1 cellular context compared by ENCODE assay signal in the genomic region with DNA sequence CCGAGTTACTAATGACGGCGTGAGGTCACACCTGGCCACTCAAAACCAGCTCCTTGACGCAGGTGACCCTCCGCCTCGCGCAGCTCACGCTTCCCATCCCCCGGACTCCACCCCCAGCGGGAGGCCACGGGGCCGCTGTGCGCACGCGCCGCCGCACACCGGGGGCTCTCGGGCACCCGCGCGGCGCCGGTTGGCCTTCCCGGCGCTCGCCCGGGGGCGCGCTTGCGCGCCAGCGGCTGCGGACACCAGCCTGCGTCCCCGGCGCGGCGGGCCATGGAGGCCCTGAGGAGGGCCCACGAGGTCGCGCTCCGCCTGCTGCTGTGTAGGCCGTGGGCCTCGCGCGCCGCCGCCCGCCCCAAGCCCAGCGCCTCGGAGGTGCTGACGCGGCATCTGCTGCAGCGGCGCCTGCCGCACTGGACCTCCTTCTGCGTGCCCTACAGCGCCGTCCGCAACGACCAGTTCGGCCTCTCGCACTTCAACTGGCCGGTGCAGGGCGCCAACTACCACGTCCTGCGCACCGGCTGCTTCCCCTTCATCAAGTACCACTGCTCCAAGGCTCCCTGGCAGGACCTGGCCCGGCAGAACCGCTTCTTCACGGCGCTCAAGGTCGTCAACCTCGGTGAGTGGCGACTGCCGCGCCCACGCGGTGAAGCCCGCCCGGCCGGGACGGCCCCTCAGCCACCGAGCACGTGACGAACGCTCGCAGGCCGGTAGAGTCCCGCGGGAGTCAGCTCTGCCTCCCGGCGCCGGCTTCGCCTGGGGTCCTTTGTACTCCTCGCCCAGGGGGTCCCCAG.
TF ChIP-seq lines count a peak whose summit lies in the region.

TSS of gene C15orf61 (plus strand) at position 156 of the 794 bp plus-strand sequence. CDS start at position 274, 118 bp downstream.

TF ChIP-seq in WTC11, 78 proteins besides CTCF, POLR2A, EP300 and RAD21 (continued from another document):
- TF ChIP-seq, protein P1, sequence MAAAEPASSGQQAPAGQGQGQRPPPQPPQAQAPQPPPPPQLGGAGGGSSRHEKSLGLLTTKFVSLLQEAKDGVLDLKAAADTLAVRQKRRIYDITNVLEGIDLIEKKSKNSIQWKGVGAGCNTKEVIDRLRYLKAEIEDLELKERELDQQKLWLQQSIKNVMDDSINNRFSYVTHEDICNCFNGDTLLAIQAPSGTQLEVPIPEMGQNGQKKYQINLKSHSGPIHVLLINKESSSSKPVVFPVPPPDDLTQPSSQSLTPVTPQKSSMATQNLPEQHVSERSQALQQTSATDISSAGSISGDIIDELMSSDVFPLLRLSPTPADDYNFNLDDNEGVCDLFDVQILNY (CRISPR knock-in tag; IDR thresholded peaks at IDR 0.05), result 0 out of 2 replicates have a peak, but pooled peaks have one; percentile 43
- TF ChIP-seq JAZF1 (CRISPR knock-in tag; IDR thresholded peaks at IDR 0.05) (no peak), ESRRA (CRISPR knock-in tag; IDR thresholded peaks at IDR 0.05; ENCODE audit: borderline replicate concordance) (peak; percentile 95), NR2C2 (CRISPR knock-in tag; IDR thresholded peaks at IDR 0.05) (no peak), TEAD4 (CRISPR knock-in tag; IDR thresholded peaks at IDR 0.05) (peak; percentile 74; the same call in 1 of the 2 replicates), SP1 (CRISPR knock-in tag; conservative IDR thresholded peaks at IDR 0.05) (peak; percentile 20), FOXP1 (CRISPR knock-in tag; IDR thresholded peaks at IDR 0.05; ENCODE audit: borderline replicate concordance) (peak; percentile 90)
- TF ChIP-seq, protein P2, sequence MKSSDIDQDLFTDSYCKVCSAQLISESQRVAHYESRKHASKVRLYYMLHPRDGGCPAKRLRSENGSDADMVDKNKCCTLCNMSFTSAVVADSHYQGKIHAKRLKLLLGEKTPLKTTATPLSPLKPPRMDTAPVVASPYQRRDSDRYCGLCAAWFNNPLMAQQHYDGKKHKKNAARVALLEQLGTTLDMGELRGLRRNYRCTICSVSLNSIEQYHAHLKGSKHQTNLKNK (CRISPR knock-in tag; IDR thresholded peaks at IDR 0.05), result no peak
- TF ChIP-seq, protein P3, sequence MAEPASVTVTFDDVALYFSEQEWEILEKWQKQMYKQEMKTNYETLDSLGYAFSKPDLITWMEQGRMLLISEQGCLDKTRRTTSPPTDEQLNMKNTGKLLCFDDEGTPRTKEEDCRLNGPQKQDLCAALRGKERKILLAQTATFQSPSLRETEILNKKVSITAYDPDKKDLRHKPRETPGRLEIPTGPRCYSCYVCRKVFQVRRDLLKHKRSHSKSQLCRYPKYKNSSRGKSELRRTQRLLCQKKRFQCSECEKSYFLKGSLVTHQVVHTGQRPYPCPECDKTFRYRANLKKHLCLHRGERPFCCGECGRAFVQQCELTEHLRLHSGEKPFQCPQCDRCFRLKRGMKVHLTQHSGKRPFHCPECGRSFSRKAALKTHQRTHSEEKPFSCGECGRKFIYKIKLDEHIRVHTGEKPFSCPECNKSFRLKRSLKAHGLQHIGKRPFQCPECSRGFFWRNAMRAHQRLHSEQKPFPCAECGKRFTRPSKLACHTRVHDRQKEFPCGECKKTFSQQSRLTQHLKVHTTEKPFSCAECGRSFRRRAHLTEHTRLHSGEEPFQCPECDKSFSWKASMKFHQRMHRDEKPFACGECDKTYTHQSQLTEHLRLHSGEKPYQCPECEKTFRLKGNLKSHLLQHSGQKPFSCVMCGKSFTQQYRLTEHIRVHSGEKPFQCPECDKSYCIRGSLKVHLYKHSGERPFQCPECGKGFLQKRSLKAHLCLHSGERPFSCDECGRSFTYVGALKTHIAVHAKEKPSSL (CRISPR knock-in tag; conservative IDR thresholded peaks at IDR 0.05), result no peak
- TF ChIP-seq, protein P4, sequence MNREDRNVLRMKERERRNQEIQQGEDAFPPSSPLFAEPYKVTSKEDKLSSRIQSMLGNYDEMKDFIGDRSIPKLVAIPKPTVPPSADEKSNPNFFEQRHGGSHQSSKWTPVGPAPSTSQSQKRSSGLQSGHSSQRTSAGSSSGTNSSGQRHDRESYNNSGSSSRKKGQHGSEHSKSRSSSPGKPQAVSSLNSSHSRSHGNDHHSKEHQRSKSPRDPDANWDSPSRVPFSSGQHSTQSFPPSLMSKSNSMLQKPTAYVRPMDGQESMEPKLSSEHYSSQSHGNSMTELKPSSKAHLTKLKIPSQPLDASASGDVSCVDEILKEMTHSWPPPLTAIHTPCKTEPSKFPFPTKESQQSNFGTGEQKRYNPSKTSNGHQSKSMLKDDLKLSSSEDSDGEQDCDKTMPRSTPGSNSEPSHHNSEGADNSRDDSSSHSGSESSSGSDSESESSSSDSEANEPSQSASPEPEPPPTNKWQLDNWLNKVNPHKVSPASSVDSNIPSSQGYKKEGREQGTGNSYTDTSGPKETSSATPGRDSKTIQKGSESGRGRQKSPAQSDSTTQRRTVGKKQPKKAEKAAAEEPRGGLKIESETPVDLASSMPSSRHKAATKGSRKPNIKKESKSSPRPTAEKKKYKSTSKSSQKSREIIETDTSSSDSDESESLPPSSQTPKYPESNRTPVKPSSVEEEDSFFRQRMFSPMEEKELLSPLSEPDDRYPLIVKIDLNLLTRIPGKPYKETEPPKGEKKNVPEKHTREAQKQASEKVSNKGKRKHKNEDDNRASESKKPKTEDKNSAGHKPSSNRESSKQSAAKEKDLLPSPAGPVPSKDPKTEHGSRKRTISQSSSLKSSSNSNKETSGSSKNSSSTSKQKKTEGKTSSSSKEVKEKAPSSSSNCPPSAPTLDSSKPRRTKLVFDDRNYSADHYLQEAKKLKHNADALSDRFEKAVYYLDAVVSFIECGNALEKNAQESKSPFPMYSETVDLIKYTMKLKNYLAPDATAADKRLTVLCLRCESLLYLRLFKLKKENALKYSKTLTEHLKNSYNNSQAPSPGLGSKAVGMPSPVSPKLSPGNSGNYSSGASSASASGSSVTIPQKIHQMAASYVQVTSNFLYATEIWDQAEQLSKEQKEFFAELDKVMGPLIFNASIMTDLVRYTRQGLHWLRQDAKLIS (CRISPR knock-in tag; IDR thresholded peaks at IDR 0.05; ENCODE audit: borderline replicate concordance), result no peak; the same call in 1 of the 2 replicates
